Comparison of ENCODE assay signal across 12 cellular contexts in the genomic region with DNA sequence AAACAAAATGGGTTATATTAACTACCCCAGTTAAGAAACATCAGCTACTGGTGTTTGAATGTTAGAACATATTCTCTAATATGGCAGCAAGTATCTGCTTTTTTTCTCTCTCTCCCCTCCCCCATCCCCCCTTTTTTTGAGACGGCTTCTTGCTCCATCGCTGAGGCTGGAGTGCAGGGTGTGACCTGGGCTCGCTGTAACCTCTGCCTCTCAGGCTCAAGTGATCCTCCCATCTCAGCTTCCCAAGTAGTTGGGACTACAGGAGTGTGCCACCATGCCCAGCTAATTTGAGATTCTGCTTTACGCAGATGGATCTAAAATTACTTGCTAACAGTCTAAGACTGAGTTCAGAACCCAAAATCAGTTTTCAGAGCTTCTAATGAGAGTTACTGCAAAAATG.
DNase-seq lines count a peak whose midpoint lies in the region; ATAC-seq and TF ChIP-seq lines count a peak whose summit lies in the region.
"Had no signal": no experiment of that assay in that cellular context is flagged by ENCODE, and none has a peak within 500 bp of the region (broad histone marks: within the 10 kb centered on the region; RNA-seq: fewer than 3 reads in every experiment).

No MANE protein-coding gene starts in this region.

- H3K18ac ChIP-seq in mesendoderm (ENCODE audit: low read length): peak overlapping the region; percentile 53

- ATAC-seq in CD8-positive, alpha-beta T cell: no peak
- no peak for ATAC-seq in HG02610 (IDR thresholded peaks at IDR 0.05; ENCODE audit: unreplicated experiment)

- H3K27ac Mint-ChIP-seq in CD8-positive, alpha-beta T cell: peak overlapping the region; percentile 74
- peak overlapping the region; percentile 86 to 98 (median 97) for H3K27ac Mint-ChIP-seq in brain

- H4K8ac ChIP-seq in mesendoderm (ENCODE audit: low read depth, low read length): no peak overlapping the region

- no peaks in the 10 kb centered on the region for H3F3A ChIP-seq in MM.1S (ENCODE audit: insufficient read depth, low read length)

- H3K27me3 Mint-ChIP-seq in CD8-positive, alpha-beta T cell (ENCODE audit: low read depth): no peaks in the 10 kb centered on the region
- H3K27me3 Mint-ChIP-seq in brain: no peaks in the 10 kb centered on the region
- H3K27me3 Mint-ChIP-seq: activated B cell treated with CpG ODN at 0.5 μM for 24 hours had no signal

- no peak for TF ChIP-seq POLR2A in stomach (IDR thresholded peaks at IDR 0.05)

- intact Hi-C loops in CD8-positive, alpha-beta T cell (cut with DNase I, micrococcal nuclease): loop anchor here in 1 of 2 experiments (5.0 kb wide), 1 partner anchor 36 kb away; no protein-coding TSS in a partner anchor
- intact Hi-C loops in stomach (cut with DNase I; ENCODE audit: low total_unique reads): no loop called here

- peak overlapping the region; percentile 23 for H2BK120ac ChIP-seq in mesendoderm (ENCODE audit: low read depth, low read length)

- H2BK5ac ChIP-seq in mesendoderm (ENCODE audit: low read length): peak overlapping the region; percentile 34

- peaks cover 74% of the 10 kb centered on the region for H4K20me1 ChIP-seq in MM.1S (ENCODE audit: insufficient read depth, low read length)

- no CpG with 5 or more reads among the region's 4 CpGs for WGBS in mesendoderm (ENCODE audit: extremely low coverage, insufficient coverage, low lambda C conversion rate)
- 68 to 86% (median 77%) methylated on average over 4 of the region's 4 CpGs for WGBS in stomach, 5 donors

- H3K9me3 Mint-ChIP-seq in CD8-positive, alpha-beta T cell: no peaks in the 10 kb centered on the region
- H3K9me3 Mint-ChIP-seq in brain: peaks cover 0 to 2% (median 0%) of the 10 kb centered on the region in 5 experiments
- H3K9me3 Mint-ChIP-seq: activated B cell treated with CpG ODN at 0.5 μM for 24 hours had no signal

- H2BK15ac ChIP-seq in mesendoderm (replicated peaks; ENCODE audit: low read depth): no peak overlapping the region

- H2AK5ac ChIP-seq in mesendoderm (ENCODE audit: low read length): no peak overlapping the region

- peaks cover 12% of the 10 kb centered on the region for H3K4me1 ChIP-seq in CD8-positive, alpha-beta T cell (ENCODE audit: insufficient read depth, low read length)
- H3K4me1 ChIP-seq in mesendoderm (ENCODE audit: control insufficient read depth, low read depth, low read length): peaks cover 42% of the 10 kb centered on the region
- peaks cover 67 to 99% (median 82%) of the 10 kb centered on the region in 4 donors for H3K4me1 ChIP-seq in stomach
- H3K4me1 ChIP-seq in MM.1S (ENCODE audit: low read length): peaks cover 13% of the 10 kb centered on the region

- H3K9me2 ChIP-seq in MM.1S (replicated peaks; ENCODE audit: insufficient read depth, low read length): no peaks in the 10 kb centered on the region

- H3K4me2 ChIP-seq in mesendoderm (ENCODE audit: low read length): no peak overlapping the region
- H3K4me2 ChIP-seq in MM.1S (ENCODE audit: low read depth, low read length): no peak overlapping the region

- peaks cover 2% of the 10 kb centered on the region for H3K36me3 Mint-ChIP-seq in CD8-positive, alpha-beta T cell
- no peaks in the 10 kb centered on the region for H3K36me3 Mint-ChIP-seq in brain

- H3K9me3 ChIP-seq in CD8-positive, alpha-beta T cell (ENCODE audit: low read length): no peaks in the 10 kb centered on the region
- H3K9me3 ChIP-seq in stomach: no peaks in the 10 kb centered on the region
- H3K9me3 ChIP-seq in MM.1S (replicated peaks; ENCODE audit: insufficient read depth, low read length): no peaks in the 10 kb centered on the region

- H3K36me3 ChIP-seq in CD8-positive, alpha-beta T cell (ENCODE audit: insufficient read depth, low read length): no peaks in the 10 kb centered on the region
- H3K36me3 ChIP-seq in mesendoderm (ENCODE audit: control insufficient read depth, insufficient read depth, low read length) (no peaks in the 10 kb centered on the region), stomach (no peaks in the 10 kb centered on the region), MM.1S (replicated peaks; ENCODE audit: insufficient read depth, low read length) (no peaks in the 10 kb centered on the region)

- peaks cover 55% of the 10 kb centered on the region for H3K4me1 Mint-ChIP-seq in CD8-positive, alpha-beta T cell (ENCODE audit: low read depth)
- H3K4me1 Mint-ChIP-seq in brain: peaks cover 58% of the 10 kb centered on the region

- peaks cover 2% of the 10 kb centered on the region for H3K79me1 ChIP-seq in mesendoderm (ENCODE audit: low read length)

- TF ChIP-seq CTCF in CD8-positive, alpha-beta T cell (IDR thresholded peaks at IDR 0.05): no peak
- TF ChIP-seq CTCF in brain (conservative IDR thresholded peaks at IDR 0.05) (no peak), stomach (IDR thresholded peaks at IDR 0.05) (no peak), MM.1S (IDR thresholded peaks at IDR 0.05; ENCODE audit: low read length) (no peak)

- no peak overlapping the region for H4K5ac ChIP-seq in mesendoderm (ENCODE audit: low read length)

- H2AFZ ChIP-seq in MM.1S (ENCODE audit: low read length): no peak overlapping the region

- no peak overlapping the region for H3K4ac ChIP-seq in mesendoderm (ENCODE audit: low read depth, low read length)

- POLR2A ChIA-PET in CD8-positive, alpha-beta T cell (lab: Charles Lee): interaction anchor here (0.6 kb wide), 1 partner anchor 26 kb away, joined by 3 read pairs; no protein-coding TSS in a partner anchor

- H3K27ac ChIP-seq in CD8-positive, alpha-beta T cell (ENCODE audit: low read depth, low read length): no peak overlapping the region
- no peak overlapping the region for H3K27ac ChIP-seq in mesendoderm (ENCODE audit: low read depth, low read length)
- H3K27ac ChIP-seq in stomach: peak overlapping the region in 4 of 5 donors; percentile 27 to 79 (median 64)
- no peak overlapping the region for H3K27ac ChIP-seq in MM.1S (ENCODE audit: low read length)

- peaks cover 75% of the 10 kb centered on the region for H3K79me2 ChIP-seq in mesendoderm (ENCODE audit: control insufficient read depth, insufficient read depth, low read length)
- peaks cover 100% of the 10 kb centered on the region for H3K79me2 ChIP-seq in MM.1S (ENCODE audit: low read length)

- CTCF ChIA-PET in CD8-positive, alpha-beta T cell (lab: Charles Lee): interaction anchor here (1.5 kb wide), 1 partner anchor 114 kb away, joined by 3 read pairs; no protein-coding TSS in a partner anchor

- no peak for DNase-seq in CD8-positive, alpha-beta T cell
- no peak for DNase-seq in mesendoderm
- DNase-seq in stomach: no peak
- DNase-seq in islet precursor cell: no peak
- DNase-seq in MM.1S: no peak
- DNase-seq in HUDEP-2 (lab: John Stamatoyannopoulos, UW; ENCODE audit: unreplicated experiment in 76 of 76): no peak
- DNase-seq: activated B cell treated with CpG ODN at 0.5 μM for 24 hours, GOT3, Karpas-422, small intestine had no signal

- no peak overlapping the region for H3K4me3 ChIP-seq in CD8-positive, alpha-beta T cell (ENCODE audit: low read depth, low read length)
- H3K4me3 ChIP-seq in mesendoderm (ENCODE audit: low read length): no peak overlapping the region
- H3K4me3 ChIP-seq in stomach: no peak overlapping the region
- H3K4me3 ChIP-seq in MM.1S (ENCODE audit: low read length): no peak overlapping the region

- no peak overlapping the region for H3K23ac ChIP-seq in mesendoderm (ENCODE audit: low read length)

- H3K56ac ChIP-seq in mesendoderm (ENCODE audit: low read length): no peak overlapping the region

- H3K9ac ChIP-seq in mesendoderm (ENCODE audit: low read length) (no peak overlapping the region), MM.1S (ENCODE audit: low read length) (no peak overlapping the region)

- no peak overlapping the region for H3K4me3 Mint-ChIP-seq in CD8-positive, alpha-beta T cell
- H3K4me3 Mint-ChIP-seq in brain: peak overlapping the region; percentile 20 to 72 (median 52)
- H3K4me3 Mint-ChIP-seq: activated B cell treated with CpG ODN at 0.5 μM for 24 hours had no signal

- no peak for TF ChIP-seq EP300 in stomach (IDR thresholded peaks at IDR 0.05)

- no peaks in the 10 kb centered on the region for H3K27me3 ChIP-seq in CD8-positive, alpha-beta T cell (ENCODE audit: insufficient read depth, low read length)
- H3K27me3 ChIP-seq in mesendoderm (ENCODE audit: insufficient read depth, low read length, poor library complexity) (no peaks in the 10 kb centered on the region), stomach (no peaks in the 10 kb centered on the region), MM.1S (replicated peaks; ENCODE audit: insufficient read depth, low read length) (no peaks in the 10 kb centered on the region)

Comparison
In these comparisons a context has a peak if more than half of its experiments do, and no peak if none do; other contexts are left out.
1. H3K27ac ChIP-seq: peak in stomach (4 of 5); none in CD8-positive, alpha-beta T cell (single experiment), mesendoderm (single experiment) and MM.1S (single experiment).